ENCODE assay signal across 1 cellular context in the genomic region with DNA sequence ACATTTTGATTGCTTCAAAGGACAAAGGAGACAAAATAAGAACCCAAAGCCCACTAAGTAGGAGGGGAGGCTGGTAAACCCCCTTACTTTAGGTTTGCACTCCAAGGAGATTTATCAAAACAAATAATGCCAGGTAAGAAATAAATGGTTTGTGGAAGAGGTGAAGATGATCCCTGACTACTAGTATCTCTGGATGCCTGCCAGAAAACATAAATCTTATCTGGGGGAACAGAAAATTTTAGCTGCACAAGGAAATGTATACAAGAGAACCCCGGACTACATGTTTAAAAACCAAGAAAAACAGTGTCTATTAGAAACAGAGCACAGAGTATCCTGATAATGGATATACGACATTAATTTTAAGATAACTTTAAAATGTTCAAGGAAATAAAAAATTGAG.
TF ChIP-seq lines count a peak whose summit lies in the region.

No MANE protein-coding gene starts in this region.

TF ChIP-seq in K562, 482 proteins besides CTCF, POLR2A, EP300 and RAD21:
- TF ChIP-seq LCOR (CRISPR knock-in tag; IDR thresholded peaks at IDR 0.05): no peak
- TF ChIP-seq, protein P1, sequence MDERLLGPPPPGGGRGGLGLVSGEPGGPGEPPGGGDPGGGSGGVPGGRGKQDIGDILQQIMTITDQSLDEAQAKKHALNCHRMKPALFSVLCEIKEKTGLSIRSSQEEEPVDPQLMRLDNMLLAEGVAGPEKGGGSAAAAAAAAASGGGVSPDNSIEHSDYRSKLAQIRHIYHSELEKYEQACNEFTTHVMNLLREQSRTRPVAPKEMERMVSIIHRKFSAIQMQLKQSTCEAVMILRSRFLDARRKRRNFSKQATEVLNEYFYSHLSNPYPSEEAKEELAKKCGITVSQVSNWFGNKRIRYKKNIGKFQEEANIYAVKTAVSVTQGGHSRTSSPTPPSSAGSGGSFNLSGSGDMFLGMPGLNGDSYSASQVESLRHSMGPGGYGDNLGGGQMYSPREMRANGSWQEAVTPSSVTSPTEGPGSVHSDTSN (CRISPR knock-in tag; IDR thresholded peaks at IDR 0.05; ENCODE audit: low read depth): no peak
- TF ChIP-seq, protein P1 (tag; conservative IDR thresholded peaks at IDR 0.05; ENCODE audit: low read depth): 0 out of 2 replicates have a peak, but pooled peaks have one; percentile 28
- TF ChIP-seq POLR2G (IDR thresholded peaks at IDR 0.05; ENCODE audit: low read depth, low read length): no peak
- peak; percentile 77 for TF ChIP-seq MEIS2 (IDR thresholded peaks at IDR 0.05; ENCODE audit: partially characterized antibody)
- peak; percentile 84 for TF ChIP-seq NFIC (IDR thresholded peaks at IDR 0.05)
- TF ChIP-seq, protein P2, sequence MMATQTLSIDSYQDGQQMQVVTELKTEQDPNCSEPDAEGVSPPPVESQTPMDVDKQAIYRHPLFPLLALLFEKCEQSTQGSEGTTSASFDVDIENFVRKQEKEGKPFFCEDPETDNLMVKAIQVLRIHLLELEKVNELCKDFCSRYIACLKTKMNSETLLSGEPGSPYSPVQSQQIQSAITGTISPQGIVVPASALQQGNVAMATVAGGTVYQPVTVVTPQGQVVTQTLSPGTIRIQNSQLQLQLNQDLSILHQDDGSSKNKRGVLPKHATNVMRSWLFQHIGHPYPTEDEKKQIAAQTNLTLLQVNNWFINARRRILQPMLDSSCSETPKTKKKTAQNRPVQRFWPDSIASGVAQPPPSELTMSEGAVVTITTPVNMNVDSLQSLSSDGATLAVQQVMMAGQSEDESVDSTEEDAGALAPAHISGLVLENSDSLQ (IDR thresholded peaks at IDR 0.05): peak; percentile 75
